8 cellular contexts compared by ENCODE assay signal in the genomic region with DNA sequence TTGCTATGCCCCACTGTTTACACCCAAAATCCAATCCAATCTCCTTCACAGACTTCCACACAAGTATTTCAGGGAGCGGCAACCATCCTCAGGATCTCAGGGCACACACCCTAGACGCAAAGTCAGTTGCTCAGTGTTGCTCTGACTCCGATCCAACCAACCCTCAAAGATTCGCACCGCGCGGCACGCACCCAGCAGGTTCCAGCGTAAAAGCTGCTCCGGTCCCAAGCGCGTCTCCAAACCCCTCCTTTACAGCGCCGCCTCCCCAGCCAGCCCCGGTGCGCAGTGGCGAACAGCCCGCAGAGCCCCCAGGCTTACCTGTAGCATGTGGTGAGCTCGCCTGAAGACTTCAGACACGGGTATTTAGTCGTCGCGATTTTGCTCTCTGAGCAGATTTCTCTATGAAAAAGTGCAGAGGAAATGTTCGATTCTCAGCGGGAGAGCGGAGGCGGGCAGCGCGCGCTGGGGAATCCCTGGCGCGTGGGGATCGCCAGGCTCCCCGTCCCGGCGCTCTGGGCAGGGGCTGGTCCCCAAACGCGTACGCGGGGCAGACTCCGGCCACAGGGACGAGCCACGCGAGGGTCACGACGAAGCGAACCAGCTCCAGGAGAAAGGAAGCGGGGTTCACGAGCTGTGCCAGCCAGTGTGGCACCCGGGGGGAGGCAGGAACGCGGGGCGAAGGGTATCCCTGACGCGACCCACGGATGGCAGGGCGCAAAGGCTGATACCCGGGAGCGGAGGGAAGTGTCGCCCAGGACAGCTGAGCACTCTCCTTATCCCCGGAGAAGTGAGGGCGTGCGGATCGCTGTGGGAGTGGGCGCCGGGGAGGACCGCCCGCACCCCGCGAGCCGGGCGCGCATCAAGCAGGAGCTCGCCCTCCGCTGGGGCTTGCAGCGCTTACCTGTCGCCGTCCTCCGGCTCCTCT. TPM values are rescaled to one million over a fixed set of nuclear protein-coding genes. Genes with fewer than 3 reads are reported as not detected.
A peak's percentile ranks its signal among the peaks of the same experiment; 100 is the strongest.
DNase-seq lines count a peak whose midpoint lies in the region; TF ChIP-seq lines count a peak whose summit lies in the region.

No MANE protein-coding gene starts in this region.

- H3K4me1 ChIP-seq in esophagus muscularis mucosa: peaks cover 11 to 41% (median 33%) of the 10 kb centered on the region in 4 donors
- H3K4me1 ChIP-seq in neuron (ENCODE audit: insufficient read depth, low read length): peaks cover 3% of the 10 kb centered on the region

- 6% methylated on average over 38 of the region's 79 CpGs for WGBS in esophagus muscularis mucosa

- peak overlapping the region in 1 of 4 donors; percentile 28 for H3K27ac ChIP-seq in esophagus muscularis mucosa (replicated peaks in 1 of 4)
- H3K27ac ChIP-seq in substantia nigra (ENCODE audit: low read depth, low read length, poor library complexity, severe bottlenecking): no peak overlapping the region

- H3K4me3 ChIP-seq in esophagus muscularis mucosa: peak overlapping the region; percentile 54 to 67 (median 60)
- H3K4me3 ChIP-seq in neuron (ENCODE audit: low read length): no peak overlapping the region

- no peak for TF ChIP-seq CTCF in esophagus muscularis mucosa (IDR thresholded peaks at IDR 0.05)

- intact Hi-C loops in esophagus muscularis mucosa (cut with DNase I): loop anchor here (5.0 to 10.0 kb wide), 2 partner anchors 62 to 239 kb away; no protein-coding TSS in a partner anchor

- H3K36me3 ChIP-seq in esophagus muscularis mucosa (no peaks in the 10 kb centered on the region), neuron (ENCODE audit: insufficient read depth, low read length) (no peaks in the 10 kb centered on the region)

- no peak for TF ChIP-seq EP300 in esophagus muscularis mucosa (IDR thresholded peaks at IDR 0.05)

- peak; percentile 21 to 29 for DNase-seq in activated T-cell treated with anti-CD3 and anti-CD28 coated beads, Interleukin-2, amount 50 U/mL, for 48 hours
- no peak for DNase-seq in activated T-cell treated with anti-CD3 and anti-CD28 coated beads for 4 hours
- peak; percentile 51 for DNase-seq in NCI-H2171 (lab: John Stamatoyannopoulos, UW)
- DNase-seq in esophagus muscularis mucosa (ENCODE audit: extremely low spot score): no peak
- no peak for DNase-seq in stimulated activated naive CD4-positive, alpha-beta T cell (lab: John Stamatoyannopoulos, UW)
- DNase-seq in SK-N-DZ (ENCODE audit: low spot score): no peak
- no peak for DNase-seq in substantia nigra (lab: John Stamatoyannopoulos, UW)

- TF ChIP-seq POLR2A in esophagus muscularis mucosa (IDR thresholded peaks at IDR 0.05; ENCODE audit: low read depth): no peak

- no peaks in the 10 kb centered on the region for H3K9me3 ChIP-seq in esophagus muscularis mucosa
- no peaks in the 10 kb centered on the region for H3K9me3 ChIP-seq in neuron (ENCODE audit: low read length)

- peaks cover 0 to 26% (median 8%) of the 10 kb centered on the region in 4 donors for H3K27me3 ChIP-seq in esophagus muscularis mucosa
- peaks cover 64% of the 10 kb centered on the region for H3K27me3 ChIP-seq in neuron (ENCODE audit: insufficient read depth, low read length)

- H2AFZ ChIP-seq in neuron (ENCODE audit: low read depth, low read length): peak overlapping the region; percentile 40

RNA-seq across cellular contexts. Expression of a gene that starts 0.7 kb away (rescaled TPM):
- 10 to 100 TPM in 1 of 4 donors, 1 to 10 TPM in 3; 1.6 to 11.1 (median 2.7) TPM for total RNA-seq in esophagus muscularis mucosa
- polyA plus RNA-seq in SK-N-DZ (2014; cell fraction: cytosol; rRNA removed): 2.9 and 6.7 TPM in 2 replicates
- polyA plus RNA-seq in SK-N-DZ (2014; cell fraction: nucleus; rRNA removed): 0.62 and 2.3 TPM in 2 replicates

Comparison
In these comparisons a context has a peak if more than half of its experiments do, and no peak if none do; other contexts are left out.
1. DNase-seq: peak in activated T-cell treated with anti-CD3 and anti-CD28 coated beads, Interleukin-2, amount 50 U/mL, for 48 hours (2 of 2) and NCI-H2171 (single experiment); none in activated T-cell treated with anti-CD3 and anti-CD28 coated beads for 4 hours (single experiment), esophagus muscularis mucosa (single experiment), stimulated activated naive CD4-positive, alpha-beta T cell (0 of 6), SK-N-DZ (single experiment) and substantia nigra (0 of 49).